Comparison of ENCODE assay signal across 32 cellular contexts in the genomic region with DNA sequence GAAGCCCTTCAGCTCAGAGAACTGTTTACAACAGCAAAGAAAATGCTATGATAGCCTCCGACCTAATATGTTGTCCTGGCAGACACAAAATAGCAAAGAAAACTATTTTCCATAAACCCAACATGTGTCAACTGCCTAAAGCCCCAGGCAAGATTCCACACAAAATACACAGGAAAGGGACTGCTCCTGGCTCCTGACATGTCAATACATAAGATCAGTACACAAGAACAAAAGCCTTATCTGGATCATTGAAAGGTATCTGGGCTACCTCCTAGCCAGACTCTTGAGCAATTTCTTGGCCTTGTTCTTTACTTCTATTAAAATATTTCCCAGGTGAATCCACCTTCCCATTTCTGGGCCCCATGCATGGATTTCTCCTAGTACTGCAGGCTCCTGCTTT.
"Had no signal": no experiment of that assay in that cellular context is flagged by ENCODE, and none has a peak within 500 bp of the region (broad histone marks: within the 10 kb centered on the region; RNA-seq: fewer than 3 reads in every experiment).

No MANE protein-coding gene starts in this region.

- H3K9ac ChIP-seq: KMS-11 had no signal

- H3K27me3 ChIP-seq: MG63 had no signal

- H3K36me3 ChIP-seq: MG63 had no signal

- H3K27ac ChIP-seq: KMS-11 had no signal

- H3K4me3 ChIP-seq: MG63 had no signal

- H3K4me2 ChIP-seq: KMS-11 had no signal

- DNase-seq: Karpas-422, KG1, MG63, MM.1S, MV-4-11, NCI-H1048, NCI-H1092, NCI-H1092 treated with DMSO at 0.1 percent for 48 hours, NCI-H1105, NCI-H1105 treated with DMSO at 0.1 percent for 48 hours, NCI-H1417 treated with DMSO at 0.1 percent for 48 hours, NCI-H1436, NCI-H1436 treated with DMSO at 0.1 percent for 48 hours, NCI-H146, NCI-H1694, NCI-H1694 treated with DMSO at 0.1 percent for 48 hours, NCI-H187, NCI-H187 treated with DMSO at 0.1 percent for 48 hours, NCI-H1930, NCI-H2029, NCI-H2029 treated with DMSO at 0.1 percent for 48 hours, NCI-H2081, NCI-H2081 treated with DMSO at 0.1 percent for 48 hours, NCI-H2107, NCI-H2171, NCI-H2171 treated with DMSO at 0.1 percent for 48 hours, NCI-H2227 treated with DMSO at 0.1 percent for 48 hours, NCI-H226, NCI-H345, NCI-H446, NCI-H446 treated with DMSO at 0.1 percent for 48 hours had no signal

- H3K9me3 ChIP-seq: MG63 had no signal
